1 cellular context compared by ENCODE assay signal in the genomic region with DNA sequence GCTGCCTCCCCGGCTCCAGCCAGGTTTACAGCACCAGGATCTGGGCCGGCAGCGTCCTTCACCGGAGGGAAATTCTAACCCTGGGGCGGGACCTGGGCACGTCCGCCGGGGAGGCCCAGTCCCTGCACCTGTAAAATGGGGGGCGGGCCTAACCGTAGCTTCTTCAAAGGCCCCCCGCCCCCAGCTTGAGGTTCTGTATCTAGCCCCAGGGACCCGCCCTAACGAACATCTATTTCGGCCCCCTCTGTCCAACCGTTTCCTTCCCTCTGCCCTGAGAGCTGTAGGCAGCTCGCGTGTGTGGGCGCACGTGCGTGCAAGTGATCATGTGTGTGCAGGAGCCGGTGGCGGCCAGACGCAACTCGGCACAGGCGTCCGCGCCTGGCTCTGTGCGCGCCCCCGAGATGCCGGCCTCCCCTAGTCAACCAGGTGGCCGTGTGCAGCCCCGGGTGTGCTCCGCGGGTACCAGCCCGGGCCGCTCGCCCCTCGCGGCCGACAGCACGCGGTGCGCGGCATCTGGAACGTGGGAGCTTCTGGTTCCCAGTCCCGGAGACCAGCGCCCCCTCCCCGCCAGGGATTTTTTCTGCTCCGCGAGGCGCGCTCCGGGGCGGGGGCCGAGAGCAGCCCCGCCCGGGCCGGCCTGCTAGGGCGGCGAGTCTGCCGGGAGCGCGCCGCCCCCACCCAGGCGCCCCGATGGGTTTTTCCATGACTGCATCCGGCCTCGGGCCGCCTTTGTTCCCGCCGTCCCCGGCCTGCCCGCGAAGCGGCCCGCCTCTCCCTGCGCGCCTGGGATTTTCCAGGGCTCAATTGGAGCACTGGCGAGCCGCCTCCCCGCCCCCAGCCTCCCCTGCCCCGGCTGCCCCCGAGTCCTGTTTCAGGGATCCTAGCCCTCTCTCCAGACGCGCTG.
TF ChIP-seq lines count a peak whose summit lies in the region.

No MANE protein-coding gene starts in this region.

TF ChIP-seq in SK-N-SH treated with all-trans-retinoic acid at 6 μM for 48 hours, 23 proteins besides CTCF, POLR2A, EP300 and RAD21 (continued from another document):
- TF ChIP-seq, protein P1, sequence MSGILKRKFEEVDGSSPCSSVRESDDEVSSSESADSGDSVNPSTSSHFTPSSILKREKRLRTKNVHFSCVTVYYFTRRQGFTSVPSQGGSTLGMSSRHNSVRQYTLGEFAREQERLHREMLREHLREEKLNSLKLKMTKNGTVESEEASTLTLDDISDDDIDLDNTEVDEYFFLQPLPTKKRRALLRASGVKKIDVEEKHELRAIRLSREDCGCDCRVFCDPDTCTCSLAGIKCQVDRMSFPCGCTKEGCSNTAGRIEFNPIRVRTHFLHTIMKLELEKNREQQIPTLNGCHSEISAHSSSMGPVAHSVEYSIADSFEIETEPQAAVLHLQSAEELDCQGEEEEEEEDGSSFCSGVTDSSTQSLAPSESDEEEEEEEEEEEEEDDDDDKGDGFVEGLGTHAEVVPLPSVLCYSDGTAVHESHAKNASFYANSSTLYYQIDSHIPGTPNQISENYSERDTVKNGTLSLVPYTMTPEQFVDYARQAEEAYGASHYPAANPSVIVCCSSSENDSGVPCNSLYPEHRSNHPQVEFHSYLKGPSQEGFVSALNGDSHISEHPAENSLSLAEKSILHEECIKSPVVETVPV (CRISPR knock-in tag; IDR thresholded peaks at IDR 0.05) = no peak
- TF ChIP-seq ZNF70 (CRISPR knock-in tag; IDR thresholded peaks at IDR 0.05) (no peak), RARB (CRISPR knock-in tag; IDR thresholded peaks at IDR 0.05) (no peak), ZNF8 (CRISPR knock-in tag; IDR thresholded peaks at IDR 0.05) (no peak), ZNF565 (CRISPR knock-in tag; conservative IDR thresholded peaks at IDR 0.05; ENCODE audit: low read depth) (no peak), ARNTL (CRISPR knock-in tag; IDR thresholded peaks at IDR 0.05; ENCODE audit: borderline replicate concordance, low read depth) (no peak), ZFP30 (CRISPR knock-in tag; IDR thresholded peaks at IDR 0.05) (no peak)
- TF ChIP-seq, protein P2, sequence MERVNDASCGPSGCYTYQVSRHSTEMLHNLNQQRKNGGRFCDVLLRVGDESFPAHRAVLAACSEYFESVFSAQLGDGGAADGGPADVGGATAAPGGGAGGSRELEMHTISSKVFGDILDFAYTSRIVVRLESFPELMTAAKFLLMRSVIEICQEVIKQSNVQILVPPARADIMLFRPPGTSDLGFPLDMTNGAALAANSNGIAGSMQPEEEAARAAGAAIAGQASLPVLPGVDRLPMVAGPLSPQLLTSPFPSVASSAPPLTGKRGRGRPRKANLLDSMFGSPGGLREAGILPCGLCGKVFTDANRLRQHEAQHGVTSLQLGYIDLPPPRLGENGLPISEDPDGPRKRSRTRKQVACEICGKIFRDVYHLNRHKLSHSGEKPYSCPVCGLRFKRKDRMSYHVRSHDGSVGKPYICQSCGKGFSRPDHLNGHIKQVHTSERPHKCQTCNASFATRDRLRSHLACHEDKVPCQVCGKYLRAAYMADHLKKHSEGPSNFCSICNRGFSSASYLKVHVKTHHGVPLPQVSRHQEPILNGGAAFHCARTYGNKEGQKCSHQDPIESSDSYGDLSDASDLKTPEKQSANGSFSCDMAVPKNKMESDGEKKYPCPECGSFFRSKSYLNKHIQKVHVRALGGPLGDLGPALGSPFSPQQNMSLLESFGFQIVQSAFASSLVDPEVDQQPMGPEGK (CRISPR knock-in tag; IDR thresholded peaks at IDR 0.05; ENCODE audit: borderline replicate concordance) = no peak
TF ChIP-seq in SK-N-SH treated with all-trans-retinoic acid at 6 μM for 48 hours: peak in this region for 0.
